Comparison of ENCODE assay signal across 1 cellular context in genomic region chr5:134046801-134047707, GRCh38.
TF ChIP-seq lines count a peak whose summit lies in the region.

No MANE protein-coding gene starts in this region.

TF ChIP-seq in HepG2, 621 proteins besides CTCF, POLR2A, EP300 and RAD21 (continued from another document):
- TF ChIP-seq HMGXB3 (CRISPR knock-in tag; IDR thresholded peaks at IDR 0.05; ENCODE audit: borderline replicate concordance), result peak; percentile 31; the same call in 1 of the 2 replicates
- TF ChIP-seq ZSCAN29 (CRISPR knock-in tag; conservative IDR thresholded peaks at IDR 0.05), result 0 out of 2 replicates have a peak, but pooled peaks have one; percentile 29
- peak; percentile 78; the same call in 1 of the 2 replicates for TF ChIP-seq NCOA1 (CRISPR knock-in tag; IDR thresholded peaks at IDR 0.05)
- peak; percentile 90 for TF ChIP-seq TCF7 (IDR thresholded peaks at IDR 0.05; ENCODE audit: low read depth)
- peak; percentile 21; the same call in 1 of the 2 replicates for TF ChIP-seq MED13 (CRISPR knock-in tag; IDR thresholded peaks at IDR 0.05)
- TF ChIP-seq SOX6 (IDR thresholded peaks at IDR 0.05), result no peak
- TF ChIP-seq SOX6 (CRISPR knock-in tag; IDR thresholded peaks at IDR 0.05), result peak; percentile 97
- peak; percentile 73; the same call in 1 of the 2 replicates for TF ChIP-seq SALL2 (CRISPR knock-in tag; IDR thresholded peaks at IDR 0.05)
- peak; percentile 78 for TF ChIP-seq ZMYM2 (CRISPR knock-in tag; IDR thresholded peaks at IDR 0.05)
- no peak for TF ChIP-seq ZNF547 (CRISPR knock-in tag; IDR thresholded peaks at IDR 0.05)
- TF ChIP-seq HMG20B (CRISPR knock-in tag; conservative IDR thresholded peaks at IDR 0.05), result 0 out of 2 replicates have a peak, but pooled peaks have one; percentile 42
- TF ChIP-seq FOXM1 (CRISPR knock-in tag; IDR thresholded peaks at IDR 0.05), result no peak
- 0 out of 2 replicates have a peak, but pooled peaks have one; percentile 69 for TF ChIP-seq NKX3-1 (CRISPR knock-in tag; IDR thresholded peaks at IDR 0.05)
- TF ChIP-seq KDM1A (CRISPR knock-in tag; IDR thresholded peaks at IDR 0.05), result peak; percentile 95; the same call in 1 of the 2 replicates
- TF ChIP-seq SMARCE1 (IDR thresholded peaks at IDR 0.05; ENCODE audit: borderline replicate concordance), result no peak
- TF ChIP-seq TGIF2 (CRISPR knock-in tag; IDR thresholded peaks at IDR 0.05), result 0 out of 2 replicates have a peak, but pooled peaks have one; percentile 47
- TF ChIP-seq FLYWCH1 (CRISPR knock-in tag; IDR thresholded peaks at IDR 0.05), result no peak
- TF ChIP-seq SOX5 (CRISPR knock-in tag; IDR thresholded peaks at IDR 0.05; ENCODE audit: borderline replicate concordance), result peak; percentile 90; the same call in 1 of the 2 replicates
- no peak for TF ChIP-seq TAF15 (IDR thresholded peaks at IDR 0.05; ENCODE audit: low read depth, low read length, poor library complexity, severe bottlenecking)
- peak; percentile 54; the same call in 1 of the 2 replicates for TF ChIP-seq CBX5 (CRISPR knock-in tag; IDR thresholded peaks at IDR 0.05; ENCODE audit: borderline replicate concordance)
- TF ChIP-seq NONO (IDR thresholded peaks at IDR 0.05), result no peak
- TF ChIP-seq NONO (CRISPR knock-in tag; conservative IDR thresholded peaks at IDR 0.05), result peak; percentile 56; the same call in 1 of the 2 replicates
- no peak for TF ChIP-seq ZNF703 (CRISPR knock-in tag; IDR thresholded peaks at IDR 0.05; ENCODE audit: borderline replicate concordance)
- peak; percentile 79 for TF ChIP-seq ZNF609 (CRISPR knock-in tag; IDR thresholded peaks at IDR 0.05; ENCODE audit: borderline replicate concordance)
- TF ChIP-seq DDIT3 (CRISPR knock-in tag; IDR thresholded peaks at IDR 0.05), result no peak
- peak; percentile 87 to 94 for TF ChIP-seq NR2F1 (CRISPR knock-in tag; IDR thresholded peaks at IDR 0.05)
- 0 out of 2 replicates have a peak, but pooled peaks have one; percentile 48 for TF ChIP-seq GATA4 (IDR thresholded peaks at IDR 0.05; ENCODE audit: borderline replicate concordance, low read depth)
- TF ChIP-seq BORCS8-MEF2B (CRISPR knock-in tag; IDR thresholded peaks at IDR 0.05), result 0 out of 2 replicates have a peak, but pooled peaks have one; percentile 36
- TF ChIP-seq AKAP8 (CRISPR knock-in tag; IDR thresholded peaks at IDR 0.05), result no peak
- TF ChIP-seq THAP7 (CRISPR knock-in tag; IDR thresholded peaks at IDR 0.05), result no peak
- 0 out of 2 replicates have a peak, but pooled peaks have one; percentile 14 for TF ChIP-seq ZBTB43 (CRISPR knock-in tag; conservative IDR thresholded peaks at IDR 0.05)
- TF ChIP-seq FOXP4 (CRISPR knock-in tag; IDR thresholded peaks at IDR 0.05), result peak; percentile 73
TF ChIP-seq in HepG2: peak in this region for 154.
